In genomic region chr14:56055521-56055920, GRCh38 we compare ENCODE assay signal across 20 cellular contexts.
DNase-seq lines count a peak whose midpoint lies in the region; ATAC-seq, FAIRE-seq and TF ChIP-seq lines count a peak whose summit lies in the region.
"Had no signal": no experiment of that assay in that cellular context is flagged by ENCODE, and none has a peak within 500 bp of the region (broad histone marks: within the 10 kb centered on the region; RNA-seq: fewer than 3 reads in every experiment).

No MANE protein-coding gene starts in this region.

- H3K4me3 Mint-ChIP-seq in chondrocyte (ENCODE audit: unreplicated experiment): no peak overlapping the region
- H3K4me3 Mint-ChIP-seq: CD4-positive, alpha-beta T cell; H9 had no signal

- intact Hi-C loops in pancreas (cut with DNase I): no loop called here

- no peak for ATAC-seq in pancreas
- no peak for ATAC-seq in HG03175 (IDR thresholded peaks at IDR 0.05; ENCODE audit: unreplicated experiment)

- no peaks in the 10 kb centered on the region for H3K9me3 ChIP-seq in pancreas

- no peak overlapping the region for H3K4me3 ChIP-seq in pancreas
- H3K4me3 ChIP-seq: PC-9 had no signal

- no peaks in the 10 kb centered on the region for H3K36me3 Mint-ChIP-seq in chondrocyte (ENCODE audit: low read depth)

- DNase-seq in COLO829 (ENCODE audit: low spot score): peak; percentile 45
- DNase-seq in astrocyte of the hippocampus (ENCODE audit: low read depth, low spot score): peak; percentile 7
- peak; percentile 6 for DNase-seq in retina
- no peak for DNase-seq in pancreas
- DNase-seq in NCI-H2029 treated with DMSO at 0.1 percent for 48 hours (lab: John Stamatoyannopoulos, UW): no peak
- DNase-seq in chondrocyte (ENCODE audit: low spot score): no peak
- DNase-seq: CD4-positive, alpha-beta T cell; DMS153; GDM1; H9; IMR-90; Karpas-422; NCI-H1436 treated with DMSO at 0.1 percent for 48 hours; NCI-H2029; NCI-H510A treated with DMSO at 0.1 percent for 48 hours; PC-9 had no signal

- no peaks in the 10 kb centered on the region for H3K4me1 ChIP-seq in pancreas

- H3K27ac Mint-ChIP-seq in chondrocyte (ENCODE audit: unreplicated experiment): no peak overlapping the region
- H3K27ac Mint-ChIP-seq: CD4-positive, alpha-beta T cell; H9 had no signal

- no peaks in the 10 kb centered on the region for H3K4me1 Mint-ChIP-seq in chondrocyte (ENCODE audit: low read depth)

- no peaks in the 10 kb centered on the region for H3K36me3 ChIP-seq in pancreas

- peaks cover 34% of the 10 kb centered on the region for H3K27me3 Mint-ChIP-seq in chondrocyte (ENCODE audit: low read depth)

- H3K9me3 Mint-ChIP-seq in chondrocyte (ENCODE audit: low read depth): no peaks in the 10 kb centered on the region
- H3K9me3 Mint-ChIP-seq: CD4-positive, alpha-beta T cell; H9 had no signal

- H3K27ac ChIP-seq in layer of hippocampus (ENCODE audit: low read depth, low read length): peak overlapping the region; percentile 42
- H3K27ac ChIP-seq in pancreas: no peak overlapping the region
- H3K27ac ChIP-seq: PC-9 had no signal

- 82 to 83% methylated on average over 4 of the region's 4 CpGs for WGBS in pancreas, 2 donors

- H3K27me3 ChIP-seq in layer of hippocampus (ENCODE audit: control insufficient read depth, insufficient read depth, low read length) (no peaks in the 10 kb centered on the region), pancreas (no peaks in the 10 kb centered on the region)

- no peak for FAIRE-seq in pancreas (lab: Jason Lieb, UNC)
- FAIRE-seq: A204.1, HTR-8/SVneo had no signal

- TF ChIP-seq CTCF in pancreas (IDR thresholded peaks at IDR 0.05): no peak
- no peak for TF ChIP-seq CTCF in chondrocyte (IDR thresholded peaks at IDR 0.05)

Comparison
In these comparisons a context has a peak if more than half of its experiments do, and no peak if none do; other contexts are left out.
1. DNase-seq: peak in COLO829 (single experiment), astrocyte of the hippocampus (single experiment) and retina (single experiment); none in pancreas (0 of 6), NCI-H2029 treated with DMSO at 0.1 percent for 48 hours (single experiment) and chondrocyte (single experiment).